Comparison of ENCODE assay signal across 21 cellular contexts in genomic region chr11:69529001-69529400, GRCh38. TPM values are rescaled to one million over a fixed set of nuclear protein-coding genes. Genes with fewer than 3 reads are reported as not detected.
"Had no signal": no experiment of that assay in that cellular context is flagged by ENCODE, and none has a peak within 500 bp of the region (broad histone marks: within the 10 kb centered on the region; RNA-seq: fewer than 3 reads in every experiment).

No MANE protein-coding gene starts in this region.

- H3K4me2 ChIP-seq: smooth muscle cell had no signal

- H3K36me3 ChIP-seq: heart right ventricle, prostate gland, upper lobe of left lung had no signal

- H3K27me3 ChIP-seq: testis, upper lobe of left lung had no signal

- H3K9me3 ChIP-seq: heart right ventricle, prostate gland, testis, upper lobe of left lung had no signal

- FAIRE-seq: frontal cortex had no signal

- H3K4me1 ChIP-seq: prostate gland, testis had no signal

- DNase-seq: activated CD4-positive, alpha-beta T cell treated with anti-CD3 and anti-CD28 coated beads, Interleukin-2, amount 50 U/mL, for 1 hour; activated CD8-positive, alpha-beta memory T cell treated with anti-CD3 and anti-CD28 coated beads for 24 hours; activated naive CD4-positive, alpha-beta T cell treated with anti-CD3 and anti-CD28 coated beads for 36 hours; activated naive CD8-positive, alpha-beta T cell treated with anti-CD3 and anti-CD28 coated beads, Interleukin-2, amount 50 U/mL, for 24 hours; activated T-cell treated with anti-CD3 and anti-CD28 coated beads for 4 hours; cerebellar nuclear complex; heart right ventricle; naive B cell; right cardiac atrium; stimulated activated naive CD8-positive, alpha-beta T cell treated with anti-CD3 and anti-CD28 coated beads, Interleukin-15, amount 100 ng/mL, for 72 hours; SW 1271; testis had no signal

- H3K27ac ChIP-seq: heart right ventricle, prostate gland, testis, upper lobe of left lung had no signal

- H3K4me3 ChIP-seq: heart right ventricle, prostate gland, smooth muscle cell, testis, upper lobe of left lung had no signal

- ATAC-seq: activated naive CD8-positive, alpha-beta T cell treated with anti-CD3 and anti-CD28 coated beads, Interleukin-2, amount 50 U/mL, for 24 hours; heart right ventricle; left colon; right cardiac atrium; stimulated activated naive CD8-positive, alpha-beta T cell treated with anti-CD3 and anti-CD28 coated beads, Interleukin-15, amount 100 ng/mL, for 72 hours had no signal

RNA-seq across cellular contexts. Expression of gene LINC01488, which starts 47.5 kb away (rescaled TPM):
- total RNA-seq: activated naive CD4-positive, alpha-beta T cell treated with anti-CD3 and anti-CD28 coated beads for 36 hours; aorta; epithelial cell of proximal tubule; frontal cortex; left colon; mononuclear cell; prostate gland; smooth muscle cell; T-helper 2 cell treated with Interferon-gamma antibody and Interleukin-4, amounts not matched to agents 100 ng/mL and 5 ng/mL, for 36 hours; testis; upper lobe of left lung had no signal
- polyA plus RNA-seq: aorta, smooth muscle cell had no signal
